ENCODE assay signal across 32 cellular contexts in genomic region chr12:39081910-39082309, GRCh38.
"Had no signal": no experiment of that assay in that cellular context is flagged by ENCODE, and none has a peak within 500 bp of the region (broad histone marks: within the 10 kb centered on the region; RNA-seq: fewer than 3 reads in every experiment).

No MANE protein-coding gene starts in this region.

- H3K4me1 Mint-ChIP-seq: activated CD4-positive, alpha-beta T cell treated with anti-CD3 and anti-CD28 coated beads for 36 hours; activated CD4-positive, alpha-beta T cell treated with anti-CD3 and anti-CD28 coated beads, Interleukin-2, amount 10 ng/mL, durations not matched to agents 7 days and 5 days; activated naive CD4-positive, alpha-beta T cell treated with anti-CD3 and anti-CD28 coated beads, Interleukin-2, amount 50 U/mL, for 24 hours; activated naive CD8-positive, alpha-beta T cell treated with anti-CD3 and anti-CD28 coated beads, Interleukin-2, amount 10 ng/mL, durations not matched to agents 7 days and 5 days; central memory CD8-positive, alpha-beta T cell; WTC11 had no signal

- H3K27ac Mint-ChIP-seq: activated CD4-positive, alpha-beta T cell treated with anti-CD3 and anti-CD28 coated beads for 36 hours; activated CD4-positive, alpha-beta T cell treated with anti-CD3 and anti-CD28 coated beads, Interleukin-2, amount 10 ng/mL, durations not matched to agents 7 days and 5 days; activated CD8-positive, alpha-beta T cell treated with anti-CD3 and anti-CD28 coated beads, Interleukin-2, amount 10 ng/mL, durations not matched to agents 7 days and 5 days; activated naive CD4-positive, alpha-beta T cell treated with anti-CD3 and anti-CD28 coated beads, Interleukin-2, amount 50 U/mL, for 24 hours; activated naive CD8-positive, alpha-beta T cell treated with anti-CD3 and anti-CD28 coated beads, Interleukin-2, amount 10 ng/mL, durations not matched to agents 7 days and 5 days; activated T-cell treated with anti-CD3 and anti-CD28 coated beads, Interleukin-2, amount 50 U/mL, for 24 hours; activated T-helper 2 cell treated with anti-CD3 and anti-CD28 coated beads, Interferon-gamma antibody, Interleukin-2, Interleukin-4, amounts not matched to agents 10 μg/mL and 5 μg/mL and 100 μg/mL, durations not matched to agents 14 hours and 24 hours and 36 hours; T-helper 2 cell treated with Interferon-gamma antibody and Interleukin-4, amounts not matched to agents 5 μg/mL and 100 μg/mL, for 36 hours; WTC11 had no signal

- H3K4me1 ChIP-seq: ascending aorta, SJCRH30 had no signal

- H3K9me3 ChIP-seq: ascending aorta, MG63, SJCRH30 had no signal

- H3K9me3 Mint-ChIP-seq: activated CD4-positive, alpha-beta T cell treated with anti-CD3 and anti-CD28 coated beads, Interleukin-2, amount 10 ng/mL, durations not matched to agents 7 days and 5 days; activated naive CD4-positive, alpha-beta T cell treated with anti-CD3 and anti-CD28 coated beads, Interleukin-2, amount 50 U/mL, for 24 hours; activated naive CD8-positive, alpha-beta T cell treated with anti-CD3 and anti-CD28 coated beads, Interleukin-2, amount 10 ng/mL, durations not matched to agents 7 days and 5 days; activated T-helper 2 cell treated with anti-CD3 and anti-CD28 coated beads, Interferon-gamma antibody, Interleukin-2, Interleukin-4, amounts not matched to agents 10 μg/mL and 5 μg/mL and 100 μg/mL, durations not matched to agents 14 hours and 24 hours and 36 hours; central memory CD8-positive, alpha-beta T cell; T-helper 2 cell treated with Interferon-gamma antibody and Interleukin-4, amounts not matched to agents 5 μg/mL and 100 μg/mL, for 36 hours; WTC11 had no signal

- H3K4me3 Mint-ChIP-seq: activated CD4-positive, alpha-beta T cell treated with anti-CD3 and anti-CD28 coated beads for 36 hours; activated CD4-positive, alpha-beta T cell treated with anti-CD3 and anti-CD28 coated beads, Interleukin-2, amount 10 ng/mL, durations not matched to agents 7 days and 5 days; activated CD8-positive, alpha-beta T cell treated with anti-CD3 and anti-CD28 coated beads, Interleukin-2, amount 10 ng/mL, durations not matched to agents 7 days and 5 days; activated naive CD4-positive, alpha-beta T cell treated with anti-CD3 and anti-CD28 coated beads, Interleukin-2, amount 50 U/mL, for 24 hours; activated naive CD8-positive, alpha-beta T cell treated with anti-CD3 and anti-CD28 coated beads, Interleukin-2, amount 10 ng/mL, durations not matched to agents 7 days and 5 days; activated T-cell treated with anti-CD3 and anti-CD28 coated beads, Interleukin-2, amount 50 U/mL, for 24 hours; central memory CD8-positive, alpha-beta T cell; T-helper 2 cell treated with Interferon-gamma antibody and Interleukin-4, amounts not matched to agents 5 μg/mL and 100 μg/mL, for 36 hours; WTC11 had no signal

- DNase-seq: activated CD4-positive, alpha-beta T cell treated with anti-CD3 and anti-CD28 coated beads for 36 hours; activated CD4-positive, alpha-beta T cell treated with anti-CD3 and anti-CD28 coated beads, Interleukin-2, amount 10 ng/mL, durations not matched to agents 7 days and 5 days; activated CD4-positive, alpha-beta T cell treated with anti-CD3 and anti-CD28 coated beads, Interleukin-2, amount 50 U/mL, for 48 hours; activated CD8-positive, alpha-beta T cell treated with anti-CD3 and anti-CD28 coated beads, Interleukin-2, amount 10 ng/mL, durations not matched to agents 7 days and 5 days; activated gamma-delta T cell; activated naive CD4-positive, alpha-beta T cell treated with Interleukin-2 at 50 U/mL for 16 hours; activated naive CD8-positive, alpha-beta T cell treated with anti-CD3 and anti-CD28 coated beads, Interleukin-2, amount 10 ng/mL, durations not matched to agents 7 days and 5 days; activated T-cell treated with anti-CD3 and anti-CD28 coated beads, Interleukin-2, amount 50 U/mL, for 24 hours; amygdala; MG63; NCI-H1048; NCI-H1105 treated with DMSO at 0.1 percent for 48 hours; NCI-H1436 treated with DMSO at 0.1 percent for 48 hours; NCI-H1694 treated with DMSO at 0.1 percent for 48 hours; NCI-H2029; NCI-H2171; NCI-H446; NCI-H510A treated with DMSO at 0.1 percent for 48 hours; NCI-H69; SHP77; SJCRH30 had no signal

- H3K27me3 Mint-ChIP-seq: activated CD4-positive, alpha-beta T cell treated with anti-CD3 and anti-CD28 coated beads, Interleukin-2, amount 10 ng/mL, durations not matched to agents 7 days and 5 days; activated naive CD4-positive, alpha-beta T cell treated with anti-CD3 and anti-CD28 coated beads, Interleukin-2, amount 50 U/mL, for 24 hours; activated naive CD8-positive, alpha-beta T cell treated with anti-CD3 and anti-CD28 coated beads, Interleukin-2, amount 10 ng/mL, durations not matched to agents 7 days and 5 days; central memory CD8-positive, alpha-beta T cell had no signal

- FAIRE-seq: TTC549 had no signal

- H3K4me3 ChIP-seq: ascending aorta, cardiac muscle cell, MG63, SJCRH30, SK-N-MC had no signal

- ATAC-seq: activated CD4-positive, alpha-beta T cell treated with anti-CD3 and anti-CD28 coated beads for 36 hours; activated CD4-positive, CD25-positive, alpha-beta regulatory T cell treated with anti-CD3 and anti-CD28 coated beads, Interleukin-2, amount 50 U/mL, for 24 hours; activated CD8-positive, alpha-beta T cell treated with anti-CD3 and anti-CD28 coated beads, Interleukin-2, amount 10 ng/mL, durations not matched to agents 7 days and 5 days; Panc1; WTC11 had no signal

- H3K36me3 ChIP-seq: ascending aorta, cardiac muscle cell, MG63, SJCRH30 had no signal

- H3K36me3 Mint-ChIP-seq: activated naive CD4-positive, alpha-beta T cell treated with anti-CD3 and anti-CD28 coated beads, Interleukin-2, amount 50 U/mL, for 24 hours; activated naive CD8-positive, alpha-beta T cell treated with anti-CD3 and anti-CD28 coated beads, Interleukin-2, amount 10 ng/mL, durations not matched to agents 7 days and 5 days; WTC11 had no signal

- H3K27ac ChIP-seq: ascending aorta, cardiac muscle cell, SJCRH30, SK-N-MC had no signal

- H3K27me3 ChIP-seq: ascending aorta, cardiac muscle cell, MG63 had no signal
